In the genomic region with DNA sequence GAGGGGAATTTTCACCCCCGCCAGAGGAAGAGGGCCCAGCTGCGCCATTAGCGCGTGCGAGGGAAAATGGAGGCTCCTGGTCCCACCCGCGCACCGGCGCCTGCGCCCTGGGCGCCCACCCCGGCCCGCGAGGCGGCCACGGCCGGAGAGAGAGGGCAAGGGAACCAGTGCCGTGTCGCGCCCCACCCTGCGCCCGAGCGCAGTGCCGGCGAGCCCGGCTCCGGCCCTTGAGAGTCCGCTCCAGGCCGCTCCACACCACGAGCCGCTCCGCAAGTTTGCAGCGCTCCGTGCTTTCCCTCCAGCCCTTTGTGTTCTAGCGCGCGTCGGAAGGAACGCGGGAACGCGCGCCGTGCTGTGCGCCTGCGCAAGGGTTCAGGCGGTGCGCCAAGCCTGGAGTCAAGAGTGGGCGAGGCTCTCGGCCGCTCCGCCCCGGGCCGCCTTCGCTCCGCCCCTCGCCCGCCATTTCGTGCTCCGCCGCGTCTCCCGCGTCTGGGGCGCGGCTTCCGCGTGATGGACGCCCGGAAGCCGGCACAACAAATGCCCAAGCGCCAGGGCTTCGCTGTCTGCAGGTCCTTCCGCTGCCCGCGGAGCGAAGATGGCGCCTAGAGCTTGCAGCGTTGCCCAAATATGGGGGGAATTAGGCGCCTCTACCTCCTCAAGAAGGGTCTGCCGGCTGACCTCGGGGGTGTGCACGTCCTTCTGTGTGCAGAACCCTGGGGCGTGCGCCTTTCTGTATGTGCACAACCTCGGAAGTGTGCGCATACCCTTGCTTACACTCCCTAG, we compare ENCODE assay signal across 1 cellular context.
TF ChIP-seq lines count a peak whose summit lies in the region.

No MANE protein-coding gene starts in this region.

TF ChIP-seq in IMR-90, 13 proteins besides CTCF, POLR2A, EP300 and RAD21 (continued from another document):
- TF ChIP-seq, protein P1, sequence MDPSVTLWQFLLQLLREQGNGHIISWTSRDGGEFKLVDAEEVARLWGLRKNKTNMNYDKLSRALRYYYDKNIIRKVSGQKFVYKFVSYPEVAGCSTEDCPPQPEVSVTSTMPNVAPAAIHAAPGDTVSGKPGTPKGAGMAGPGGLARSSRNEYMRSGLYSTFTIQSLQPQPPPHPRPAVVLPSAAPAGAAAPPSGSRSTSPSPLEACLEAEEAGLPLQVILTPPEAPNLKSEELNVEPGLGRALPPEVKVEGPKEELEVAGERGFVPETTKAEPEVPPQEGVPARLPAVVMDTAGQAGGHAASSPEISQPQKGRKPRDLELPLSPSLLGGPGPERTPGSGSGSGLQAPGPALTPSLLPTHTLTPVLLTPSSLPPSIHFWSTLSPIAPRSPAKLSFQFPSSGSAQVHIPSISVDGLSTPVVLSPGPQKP (IDR thresholded peaks at IDR 0.05; ENCODE audit: borderline replicate concordance, low read depth, low read length): no peak
- TF ChIP-seq RCOR1 (IDR thresholded peaks at IDR 0.05; ENCODE audit: insufficient replicate concordance, low read length) (no peak), CEBPB (IDR thresholded peaks at IDR 0.05; ENCODE audit: low read depth, low read length) (no peak), MXI1 (IDR thresholded peaks at IDR 0.05; ENCODE audit: borderline replicate concordance, low read depth, low read length) (no peak), MAFK (IDR thresholded peaks at IDR 0.05; ENCODE audit: low read depth, low read length) (no peak), BHLHE40 (IDR thresholded peaks at IDR 0.05; ENCODE audit: low read depth, low read length) (peak; percentile 45; the same call in 1 of the 2 replicates), MAZ (IDR thresholded peaks at IDR 0.05; ENCODE audit: borderline replicate concordance, low read depth, low read length) (peak; percentile 89), FOS (IDR thresholded peaks at IDR 0.05; ENCODE audit: low read depth, low read length) (no peak)
